Comparison of ENCODE assay signal across 8 cellular contexts in genomic region chr4:473575-474457, GRCh38. TPM values are rescaled to one million over a fixed set of nuclear protein-coding genes. Genes with fewer than 3 reads are reported as not detected.
DNase-seq lines count a peak whose midpoint lies in the region; ATAC-seq and TF ChIP-seq lines count a peak whose summit lies in the region.

No MANE protein-coding gene starts in this region.

- H3K4me3 Mint-ChIP-seq in activated CD4-positive, alpha-beta T cell treated with anti-CD3 and anti-CD28 coated beads for 36 hours, result peak overlapping the region; percentile 98

- H3K9me3 Mint-ChIP-seq in activated CD4-positive, alpha-beta T cell treated with anti-CD3 and anti-CD28 coated beads for 36 hours (ENCODE audit: low read depth), result peaks cover 41% of the 10 kb centered on the region

- peaks cover 69% of the 10 kb centered on the region for H3K36me3 Mint-ChIP-seq in activated CD4-positive, alpha-beta T cell treated with anti-CD3 and anti-CD28 coated beads for 36 hours (ENCODE audit: low read depth)

- peak overlapping the region; percentile 100 for H3K27ac Mint-ChIP-seq in activated CD4-positive, alpha-beta T cell treated with anti-CD3 and anti-CD28 coated beads for 36 hours

- peak overlapping the region; percentile 81 for H3K4me3 ChIP-seq in AG09309 (ENCODE audit: control insufficient read depth, low read depth, low read length)

- intact Hi-C loops in activated CD4-positive, alpha-beta T cell treated with anti-CD3 and anti-CD28 coated beads for 36 hours (cut with DNase I, micrococcal nuclease), result loop anchor here (1.0 to 2.0 kb wide), 5 partner anchors 25 to 350 kb away; partner anchors contain the start of genes PIGG (in 2 of the 2), ZNF141 (in 2 of the 2), ZNF721 (in 2 of the 2) and ATP5ME (in 1 of the 2)

- H3K27ac ChIP-seq in cingulate gyrus (ENCODE audit: low read depth, low read length), result peak overlapping the region; percentile 91

- peaks cover 38% of the 10 kb centered on the region for H3K4me1 Mint-ChIP-seq in activated CD4-positive, alpha-beta T cell treated with anti-CD3 and anti-CD28 coated beads for 36 hours

- no peaks in the 10 kb centered on the region for H3K27me3 Mint-ChIP-seq in activated CD4-positive, alpha-beta T cell treated with anti-CD3 and anti-CD28 coated beads for 36 hours

- ATAC-seq in GM19023 (IDR thresholded peaks at IDR 0.05; ENCODE audit: unreplicated experiment) (peak; percentile 99), HG03196 (IDR thresholded peaks at IDR 0.05; ENCODE audit: unreplicated experiment) (peak; percentile 100)
- ATAC-seq in activated CD4-positive, alpha-beta T cell treated with anti-CD3 and anti-CD28 coated beads for 36 hours, result peak; percentile 99

- POLR2A ChIA-PET in activated CD4-positive, alpha-beta T cell treated with anti-CD3 and anti-CD28 coated beads for 36 hours (lab: Charles Lee), result interaction anchor here (1.1 to 1.9 kb wide), 2 partner anchors 9 to 350 kb away, joined by 3 to 6 read pairs; partner anchors contain the start of gene ZNF718

- DNase-seq in AG09309 (ENCODE audit: low read depth), result peak; percentile 99
- peak; percentile 89 to 96 for DNase-seq in NCI-H446 (lab: John Stamatoyannopoulos, UW)
- DNase-seq in activated CD4-positive, alpha-beta T cell treated with anti-CD3 and anti-CD28 coated beads for 36 hours, result peak; percentile 96
- peak; percentile 99 for DNase-seq in kidney tubule cell (ENCODE audit: low spot score)
- DNase-seq in stimulated activated CD4-positive, alpha-beta T cell treated with anti-CD3 and anti-CD28 coated beads, Interleukin-1b, Interleukin-23, amount 100 ng/mL, for 1 hour (ENCODE audit: low read depth in 2 of 2), result peak; percentile 72 to 84

- CTCF ChIA-PET in activated CD4-positive, alpha-beta T cell treated with anti-CD3 and anti-CD28 coated beads for 36 hours (lab: Charles Lee), result interaction anchor here (1.1 kb wide), 1 partner anchor 23 kb away, joined by 3 read pairs; no protein-coding TSS in a partner anchor

- no peak for TF ChIP-seq CTCF in AG09309 (IDR thresholded peaks at IDR 0.05; ENCODE audit: control insufficient read depth, insufficient read depth, low read depth, low read length, missing control alignments)

RNA-seq across cellular contexts. Expression of gene ZNF721, which starts 25.1 kb away (rescaled TPM):
- total RNA-seq in activated CD4-positive, alpha-beta T cell treated with anti-CD3 and anti-CD28 coated beads for 36 hours, result 10 to 100 TPM; 32.3 to 37.9 TPM

RNA-seq across cellular contexts. Expression of gene PIGG, which starts 25.2 kb away (rescaled TPM):
- total RNA-seq in activated CD4-positive, alpha-beta T cell treated with anti-CD3 and anti-CD28 coated beads for 36 hours, result 10 to 100 TPM; 39.9 to 48.2 TPM

Comparison
In these comparisons a context has a peak if more than half of its experiments do, and no peak if none do; other contexts are left out.
1. Peak in every context shown above with its lines: DNase-seq, ATAC-seq, H3K4me3 ChIP-seq and H3K27ac ChIP-seq.